In the genomic region with DNA sequence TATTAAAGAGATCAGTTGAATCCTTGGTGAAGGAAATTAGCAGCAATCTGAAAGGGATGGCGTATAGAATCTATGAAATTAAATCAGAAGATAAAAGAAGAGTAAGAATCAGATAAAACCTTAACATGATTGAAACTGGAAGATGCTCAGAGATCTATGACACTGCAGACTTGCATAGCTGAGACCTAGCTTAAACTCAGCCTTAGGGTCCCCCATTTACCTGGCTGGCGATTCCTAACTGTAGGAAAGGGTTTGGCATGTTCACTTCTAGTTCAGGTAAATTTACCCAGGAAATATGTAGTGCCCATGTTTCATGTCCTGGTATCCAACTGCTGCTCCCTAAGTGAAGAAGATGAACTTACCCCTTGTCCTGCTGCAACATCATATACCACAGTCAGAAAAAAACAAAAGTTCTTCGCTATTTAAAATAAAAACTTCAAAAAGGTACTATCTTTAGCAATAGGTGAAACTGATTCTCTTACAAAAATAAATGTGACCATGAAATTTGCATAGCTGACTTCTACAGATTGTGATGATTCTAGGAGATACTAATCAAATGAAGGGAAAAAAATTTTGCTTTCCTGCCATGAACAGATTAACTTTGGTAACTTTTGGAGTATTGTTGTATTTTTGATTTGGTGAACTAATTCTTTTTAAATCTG, we compare ENCODE assay signal across 19 cellular contexts. TPM values are rescaled to one million over a fixed set of nuclear protein-coding genes. Genes with fewer than 3 reads are reported as not detected.
DNase-seq lines count a peak whose midpoint lies in the region; ATAC-seq and FAIRE-seq lines count a peak whose summit lies in the region.
"Had no signal": no experiment of that assay in that cellular context is flagged by ENCODE, and none has a peak within 500 bp of the region (broad histone marks: within the 10 kb centered on the region; RNA-seq: fewer than 3 reads in every experiment).

No MANE protein-coding gene starts in this region.

- peak; percentile 91 for ATAC-seq in GM18517 (IDR thresholded peaks at IDR 0.05; ENCODE audit: unreplicated experiment)
- ATAC-seq in GM21423 (IDR thresholded peaks at IDR 0.05; ENCODE audit: unreplicated experiment) = peak; percentile 43
- ATAC-seq in HG02884 (IDR thresholded peaks at IDR 0.05; ENCODE audit: unreplicated experiment) = peak; percentile 84
- ATAC-seq in HG03521 (IDR thresholded peaks at IDR 0.05; ENCODE audit: unreplicated experiment) = peak; percentile 66
- no peak for ATAC-seq in activated CD4-positive, CD25-positive, alpha-beta regulatory T cell treated with anti-CD3 and anti-CD28 coated beads, Interleukin-2, amount 50 U/mL, for 24 hours
- ATAC-seq: CD8-positive, alpha-beta T cell; Right ventricle myocardium inferior; stimulated activated naive CD8-positive, alpha-beta T cell treated with anti-CD3 and anti-CD28 coated beads, Interleukin-15, amount 100 ng/mL, for 72 hours had no signal

- DNase-seq in small intestine (no peak), NCI-H774 (lab: John Stamatoyannopoulos, UW) (no peak)
- DNase-seq in activated CD4-positive, alpha-beta T cell treated with anti-CD3 and anti-CD28 coated beads, Interleukin-2, amount 50 U/mL, for 4 hours = no peak
- DNase-seq: activated naive CD8-positive, alpha-beta T cell treated with anti-CD3 and anti-CD28 coated beads, Interleukin-2, amount 10 ng/mL, durations not matched to agents 7 days and 5 days; CD8-positive, alpha-beta T cell; effector CD4-positive, alpha-beta T cell; Karpas-422; mesendoderm; NCI-H1417 treated with DMSO at 0.1 percent for 48 hours; nephron progenitor cell; stimulated activated naive CD8-positive, alpha-beta T cell treated with anti-CD3 and anti-CD28 coated beads, Interleukin-15, amount 100 ng/mL, for 72 hours had no signal

- H3K4me3 ChIP-seq in small intestine (ENCODE audit: low read depth in 1 of 2, low read length in 2 of 2) = no peak overlapping the region

- H3K9me3 ChIP-seq in small intestine (ENCODE audit: control insufficient read depth, low read depth) = no peaks in the 10 kb centered on the region

- no peak overlapping the region for H3K27ac ChIP-seq in small intestine (ENCODE audit: low read depth in 1 of 2, low read length in 1 of 2)

- FAIRE-seq in small intestine (lab: Jason Lieb, UNC) = no peak
- FAIRE-seq: bronchial epithelial cell, keratinocyte had no signal

- 82 to 85% (median 83%) methylated on average over 3 of the region's 3 CpGs for WGBS in small intestine, 3 donors

- H3K36me3 ChIP-seq in small intestine (ENCODE audit: control insufficient read depth in 2 of 2, insufficient read depth in 2 of 2, low read length in 2 of 2) = no peaks in the 10 kb centered on the region

- H3K27me3 ChIP-seq in small intestine (ENCODE audit: control insufficient read depth in 2 of 2, insufficient read depth in 2 of 2, low read length in 2 of 2) = no peaks in the 10 kb centered on the region

- H3K4me1 ChIP-seq in small intestine (ENCODE audit: control insufficient read depth in 2 of 2, insufficient read depth in 1 of 2, low read depth in 1 of 2, low read length in 1 of 2) = no peaks in the 10 kb centered on the region

RNA-seq across cellular contexts. Expression of gene TMEM243, which starts 47.8 kb away (rescaled TPM):
- polyA plus RNA-seq in small intestine = 10 to 100 TPM; 18.6 to 35.1 (median 31.9) TPM

Comparison
In these comparisons a context has a peak if more than half of its experiments do, and no peak if none do; other contexts are left out.
1. ATAC-seq: peak in GM18517 (single experiment), GM21423 (single experiment), HG02884 (single experiment) and HG03521 (single experiment); none in activated CD4-positive, CD25-positive, alpha-beta regulatory T cell treated with anti-CD3 and anti-CD28 coated beads, Interleukin-2, amount 50 U/mL, for 24 hours (0 of 2).